ENCODE assay signal across 14 cellular contexts in genomic region chr10:126169899-126170298, GRCh38.
DNase-seq lines count a peak whose midpoint lies in the region; TF ChIP-seq lines count a peak whose summit lies in the region.
"Had no signal": no experiment of that assay in that cellular context is flagged by ENCODE, and none has a peak within 500 bp of the region (broad histone marks: within the 10 kb centered on the region; RNA-seq: fewer than 3 reads in every experiment).

No MANE protein-coding gene starts in this region.

- H3K27me3 ChIP-seq in skeletal muscle satellite cell (ENCODE audit: control insufficient read depth, insufficient read depth, low read length) = no peaks in the 10 kb centered on the region

- no peaks in the 10 kb centered on the region for H3K36me3 Mint-ChIP-seq in brain
- no peaks in the 10 kb centered on the region for H3K36me3 Mint-ChIP-seq in neural crest cell (ENCODE audit: low read depth)

- H3K27ac Mint-ChIP-seq in brain = peak overlapping the region; percentile 36 to 89 (median 71)
- peak overlapping the region; percentile 64 for H3K27ac Mint-ChIP-seq in neural crest cell (ENCODE audit: unreplicated experiment)

- peaks cover 23% of the 10 kb centered on the region for H3K4me1 ChIP-seq in skeletal muscle satellite cell (ENCODE audit: control insufficient read depth, insufficient read depth, low read length)
- H3K4me1 ChIP-seq: Caco-2 had no signal

- H3K27me3 Mint-ChIP-seq in brain = no peaks in the 10 kb centered on the region
- H3K27me3 Mint-ChIP-seq in neural crest cell (ENCODE audit: low read depth) = no peaks in the 10 kb centered on the region

- H3K4me2 ChIP-seq in skeletal muscle satellite cell (ENCODE audit: low read length) = peak overlapping the region; percentile 80

- H3K4me3 Mint-ChIP-seq in brain (peak overlapping the region in 1 of 5 experiments; percentile 71), neural crest cell (peak overlapping the region; percentile 64)

- H3K4me3 ChIP-seq in skeletal muscle satellite cell (ENCODE audit: low read length) = peak overlapping the region; percentile 12

- no peaks in the 10 kb centered on the region for H3K36me3 ChIP-seq in skeletal muscle satellite cell (ENCODE audit: insufficient read depth, low read length)

- H3K4me1 Mint-ChIP-seq in brain (peaks cover 40% of the 10 kb centered on the region), neural crest cell (peaks cover 67% of the 10 kb centered on the region)

- peak; percentile 28 for DNase-seq in Daoy (ENCODE audit: low read depth)
- DNase-seq in neural crest cell (ENCODE audit: low read depth, low spot score) = no peak
- DNase-seq in inferior parietal cortex (ENCODE audit: extremely low spot score) = no peak
- no peak for DNase-seq in 8988T
- DNase-seq in iPS-NIHi11 (ENCODE audit: low spot score) = no peak
- no peak for DNase-seq in DMS114 treated with DMSO at 0.1 percent for 48 hours (lab: John Stamatoyannopoulos, UW; ENCODE audit: unreplicated experiment)
- DNase-seq: Caco-2, GOT3, NCI-H1436, NCI-H2081, NCI-H510A treated with DMSO at 0.1 percent for 48 hours, SIG-M5 had no signal

- H3K9me3 ChIP-seq in skeletal muscle satellite cell (replicated peaks; ENCODE audit: low read length) = no peaks in the 10 kb centered on the region
- H3K9me3 ChIP-seq: Caco-2 had no signal

- peak overlapping the region; percentile 67 for H3K9ac ChIP-seq in skeletal muscle satellite cell (ENCODE audit: low read depth, low read length)

- no peak for TF ChIP-seq CTCF in brain (conservative IDR thresholded peaks at IDR 0.05)
- TF ChIP-seq CTCF in neural crest cell (conservative IDR thresholded peaks at IDR 0.05) = no peak

- peaks cover 0 to 2% (median 0%) of the 10 kb centered on the region in 5 experiments for H3K9me3 Mint-ChIP-seq in brain
- H3K9me3 Mint-ChIP-seq in neural crest cell = no peaks in the 10 kb centered on the region
